In genomic region chr16:88453217-88453531, GRCh38 we compare ENCODE assay signal across 8 cellular contexts. TPM values are rescaled to one million over a fixed set of nuclear protein-coding genes. Genes with fewer than 3 reads are reported as not detected.
DNase-seq lines count a peak whose midpoint lies in the region; ATAC-seq and TF ChIP-seq lines count a peak whose summit lies in the region.

TSS of gene ZFPM1 (plus strand) at chr16:88453280. CDS start at chr16:88453639, 359 bp downstream.

- no peaks in the 10 kb centered on the region for H4K20me1 ChIP-seq in PC-3 (ENCODE audit: low read length)
- no peaks in the 10 kb centered on the region for H4K20me1 ChIP-seq in fibroblast of lung (ENCODE audit: control insufficient read depth, extremely low read depth, insufficient read depth, low read length)

- H3K4me1 ChIP-seq in PC-3 (ENCODE audit: insufficient read depth, low read length) (peaks cover 17% of the 10 kb centered on the region), fibroblast of lung (ENCODE audit: control insufficient read depth, extremely low read depth, insufficient read depth, low read length) (peaks cover 10% of the 10 kb centered on the region), skeletal muscle satellite cell (ENCODE audit: control insufficient read depth, insufficient read depth, low read length) (peaks cover 32% of the 10 kb centered on the region)

- H2AFZ ChIP-seq in PC-3 (ENCODE audit: low read length) (peak within 1 kb of the TSS; percentile 76), fibroblast of lung (ENCODE audit: low read length) (peak within 1 kb of the TSS; percentile 73)

- CTCF ChIA-PET in PC-3 (lab: Charles Lee), result no interaction called here

- H3K4me2 ChIP-seq in PC-3 (ENCODE audit: low read length) (peak within 1 kb of the TSS; percentile 96), fibroblast of lung (ENCODE audit: extremely low read depth, insufficient read depth, low read length) (peak within 1 kb of the TSS; percentile 84), skeletal muscle satellite cell (ENCODE audit: low read length) (peak within 1 kb of the TSS; percentile 93)

- ATAC-seq in GM18505 (IDR thresholded peaks at IDR 0.05; ENCODE audit: unreplicated experiment) (no peak), PC-3 (peak; percentile 69), GM19035 (IDR thresholded peaks at IDR 0.05; ENCODE audit: unreplicated experiment) (no peak), GM18511 (IDR thresholded peaks at IDR 0.05; ENCODE audit: unreplicated experiment) (no peak)

- peak within 1 kb of the TSS; percentile 81 for H3K4me3 ChIP-seq in PC-3 (ENCODE audit: low read length)
- peak within 1 kb of the TSS; percentile 49 to 66 (median 53) for H3K4me3 ChIP-seq in fibroblast of lung (replicated peaks in 1 of 4; ENCODE audit: control extremely low read depth in 1 of 4, insufficient read depth in 1 of 4, low read depth in 3 of 4, low read length in 4 of 4)
- H3K4me3 ChIP-seq in skeletal muscle satellite cell (ENCODE audit: low read length), result peak within 1 kb of the TSS; percentile 79

- intact Hi-C loops in PC-3 (cut with micrococcal nuclease), result no loop called here

- BruUV-seq in PC-3 (replicated peaks; lab: Mats Ljungman, UMichigan), result no TSS peak

- H3K9me2 ChIP-seq in PC-3 (replicated peaks; ENCODE audit: low read length), result no peaks in the 10 kb centered on the region

- H3K9ac ChIP-seq in PC-3 (ENCODE audit: low read length) (peak within 1 kb of the TSS; percentile 57; the same call in 1 of the 2 replicates), fibroblast of lung (ENCODE audit: insufficient read depth, low read length) (peak within 1 kb of the TSS; percentile 7), skeletal muscle satellite cell (ENCODE audit: low read depth, low read length) (peak within 1 kb of the TSS; percentile 67)

- peak; percentile 49 for TF ChIP-seq POLR2A in GM18505 (IDR thresholded peaks at IDR 0.05; ENCODE audit: borderline replicate concordance, extremely low read depth, insufficient read depth, insufficient read length)

- H3K79me2 ChIP-seq in PC-3 (ENCODE audit: low read length) (peaks cover 10% of the 10 kb centered on the region), fibroblast of lung (ENCODE audit: control insufficient read depth, insufficient read depth, low read length) (no peaks in the 10 kb centered on the region)

- no peaks in the 10 kb centered on the region for H3K36me3 ChIP-seq in PC-3 (ENCODE audit: low read depth, low read length)
- no peaks in the 10 kb centered on the region for H3K36me3 ChIP-seq in fibroblast of lung (ENCODE audit: control insufficient read depth, insufficient read depth, low read length)
- H3K36me3 ChIP-seq in skeletal muscle satellite cell (ENCODE audit: insufficient read depth, low read length), result no peaks in the 10 kb centered on the region

- TF ChIP-seq CTCF in PC-3 (conservative IDR thresholded peaks at IDR 0.05; ENCODE audit: low read depth, low read length) (no peak), fibroblast of lung (conservative IDR thresholded peaks at IDR 0.05 in 1 of 2, IDR thresholded peaks at IDR 0.05 in 1 of 2; ENCODE audit: low read depth in 1 of 2, low read length in 2 of 2) (no peak)

- H3K9me3 ChIP-seq in PC-3 (ENCODE audit: low read length) (no peaks in the 10 kb centered on the region), fibroblast of lung (ENCODE audit: control insufficient read depth, insufficient read depth, low read depth, low read length) (no peaks in the 10 kb centered on the region), skeletal muscle satellite cell (replicated peaks; ENCODE audit: low read length) (no peaks in the 10 kb centered on the region)

- no peaks in the 10 kb centered on the region for H3K27me3 ChIP-seq in PC-3 (ENCODE audit: low read length)
- H3K27me3 ChIP-seq in fibroblast of lung (ENCODE audit: control insufficient read depth, insufficient read depth, low read length), result peaks cover 4% of the 10 kb centered on the region
- peaks cover 29% of the 10 kb centered on the region for H3K27me3 ChIP-seq in skeletal muscle satellite cell (ENCODE audit: control insufficient read depth, insufficient read depth, low read length)

- POLR2A ChIA-PET in PC-3 (lab: Charles Lee; ENCODE audit: unreplicated experiment), result no interaction called here

- no peaks in the 10 kb centered on the region for H3F3A ChIP-seq in PC-3 (ENCODE audit: low read length, unreplicated experiment)

- no peak for DNase-seq in PC-3
- DNase-seq in fibroblast of lung (ENCODE audit: low read depth in 2 of 2), result no peak
- DNase-seq in effector CD4-positive, alpha-beta T cell, result no peak
- DNase-seq in medulla oblongata (ENCODE audit: extremely low spot score), result no peak

- H3K27ac ChIP-seq in PC-3 (ENCODE audit: low read length) (no peak within 1 kb of the TSS), fibroblast of lung (ENCODE audit: insufficient read depth, low read length) (peak within 1 kb of the TSS; percentile 43)

RNA-seq across cellular contexts. Expression of gene ZFPM1, which starts in this region (rescaled TPM):
- total RNA-seq in PC-3 (2014; rRNA removed), result 4.1 and 4.6 TPM in 2 replicates
- 1.7 and 2.1 TPM in 2 replicates for total RNA-seq in fibroblast of lung
- polyA plus RNA-seq in fibroblast of lung, result 0.27 and 0.36 TPM in 2 replicates
- polyA plus RNA-seq in fibroblast of lung (2012), result 1.7 and 2.5 TPM in 2 replicates
- 0.86 and 1.0 TPM in 2 replicates for polyA minus RNA-seq in fibroblast of lung (ENCODE audit: low replicate concordance)
- 1.3 and 1.5 TPM in 2 replicates for total RNA-seq in skeletal muscle satellite cell (2012; rRNA removed)

Comparison
In these comparisons a context has a peak if more than half of its experiments do, and no peak if none do; other contexts are left out.
1. H3K9ac ChIP-seq: peak in every context shown above with its lines; median percentile 67 in skeletal muscle satellite cell; 57 in PC-3; 7 in fibroblast of lung.